In genomic region chr10:32980558-32981468, GRCh38 we compare ENCODE assay signal across 8 cellular contexts. TPM values are rescaled to one million over a fixed set of nuclear protein-coding genes. Genes with fewer than 3 reads are reported as not detected.
A peak's percentile ranks its signal among the peaks of the same experiment; 100 is the strongest.
DNase-seq lines count a peak whose midpoint lies in the region; ATAC-seq and TF ChIP-seq lines count a peak whose summit lies in the region.

No MANE protein-coding gene starts in this region.

- H3K4me1 ChIP-seq in Peyer's patch = peaks cover 0 to 23% (median 5%) of the 10 kb centered on the region in 4 donors

- intact Hi-C loops in natural killer cell (cut with micrococcal nuclease) = loop anchor here (1.0 to 5.0 kb wide), 4 partner anchors 25 to 131 kb away; no protein-coding TSS in a partner anchor

- H3K27ac ChIP-seq in Peyer's patch = peak overlapping the region; percentile 73 to 94 (median 88)

- H3K27me3 ChIP-seq in Peyer's patch = no peaks in the 10 kb centered on the region

- ATAC-seq in GM21619 (IDR thresholded peaks at IDR 0.05; ENCODE audit: unreplicated experiment) (peak; percentile 96), natural killer cell (peak; percentile 76 to 90 (median 81))

- no peak; the same call in 1 of the 2 replicates for TF ChIP-seq RAD21 in Ishikawa (IDR thresholded peaks at IDR 0.05; ENCODE audit: low read depth)

- peak overlapping the region; percentile 95 for H3K4me3 Mint-ChIP-seq in natural killer cell

- no peaks in the 10 kb centered on the region for H3K9me3 Mint-ChIP-seq in natural killer cell

- no peaks in the 10 kb centered on the region for H3K36me3 ChIP-seq in Peyer's patch

- H3K36me3 Mint-ChIP-seq in natural killer cell = no peaks in the 10 kb centered on the region

- peak overlapping the region; percentile 46 to 58 (median 54) for H3K4me3 ChIP-seq in Peyer's patch

- peaks cover 40 to 44% of the 10 kb centered on the region in 2 donors for H3K4me1 Mint-ChIP-seq in natural killer cell

- DNase-seq in DMS153 treated with DMSO at 0.1 percent for 48 hours (lab: John Stamatoyannopoulos, UW; ENCODE audit: unreplicated experiment) (peak; percentile 52), Peyer's patch (peak; percentile 84 to 95 (median 93)), activated T-helper 1 cell treated with Interleukin-2 at 50 U/mL for 16 hours (ENCODE audit: low read depth) (peak; percentile 74), fibroblast of peridontal ligament (ENCODE audit: extremely low read depth) (peak; percentile 98), natural killer cell (peak; percentile 80)
- peak; percentile 57 to 70 (median 63) for DNase-seq in stimulated activated naive CD4-positive, alpha-beta T cell (lab: John Stamatoyannopoulos, UW)

- no peaks in the 10 kb centered on the region for H3K9me3 ChIP-seq in Peyer's patch

- TF ChIP-seq EP300 in Ishikawa (IDR thresholded peaks at IDR 0.05; ENCODE audit: borderline replicate concordance) = no peak

- TF ChIP-seq CTCF in Peyer's patch (IDR thresholded peaks at IDR 0.05) (peak in 3 of 6 experiments; percentile 20 to 29 (median 20)), natural killer cell (IDR thresholded peaks at IDR 0.05) (no peak)

- no peaks in the 10 kb centered on the region for H3K27me3 Mint-ChIP-seq in natural killer cell (ENCODE audit: low read depth in 2 of 2)

- H3K27ac Mint-ChIP-seq in natural killer cell = peak overlapping the region; percentile 98 to 99

- peak; percentile 83 to 94 for TF ChIP-seq POLR2A in Peyer's patch (IDR thresholded peaks at IDR 0.05)

TF ChIP-seq in Ishikawa, 13 proteins besides CTCF, POLR2A, EP300 and RAD21:
- TF ChIP-seq USF1 (IDR thresholded peaks at IDR 0.05) = peak; percentile 96
- TF ChIP-seq MAX (IDR thresholded peaks at IDR 0.05) = peak; percentile 89
- TF ChIP-seq FOXM1 (IDR thresholded peaks at IDR 0.05; ENCODE audit: borderline replicate concordance, low read depth) = no peak
- no peak for TF ChIP-seq TEAD4 (IDR thresholded peaks at IDR 0.05)
- TF ChIP-seq YY1 (IDR thresholded peaks at IDR 0.05; ENCODE audit: low read depth) = no peak
- TF ChIP-seq TCF12 (IDR thresholded peaks at IDR 0.05; ENCODE audit: low read depth) = 0 out of 2 replicates have a peak, but pooled peaks have one; percentile 28
- TF ChIP-seq EGR1 (IDR thresholded peaks at IDR 0.05) = no peak
- TF ChIP-seq CREB1 (IDR thresholded peaks at IDR 0.05; ENCODE audit: low read depth) = no peak
- no peak for TF ChIP-seq ZBTB7A (IDR thresholded peaks at IDR 0.05; ENCODE audit: low read depth)

RNA-seq across cellular contexts. Expression of gene ITGB1, which starts 22.8 kb away (rescaled TPM):
- total RNA-seq in Peyer's patch (100 to 1,000 TPM in 3 of 4 donors, 10 to 100 TPM in 1; 57.8 to 256 (median 162) TPM), natural killer cell (100 to 1,000 TPM; 175 to 280 (median 202) TPM)

Comparison
In these comparisons a context has a peak if more than half of its experiments do, and no peak if none do; other contexts are left out.
1. Peak in every context shown above with its lines: DNase-seq, ATAC-seq, H3K4me3 ChIP-seq and H3K27ac ChIP-seq.